Comparison of ENCODE assay signal across 9 cellular contexts in genomic region chr1:171220551-171221175, GRCh38. TPM values are rescaled to one million over a fixed set of nuclear protein-coding genes. Genes with fewer than 3 reads are reported as not detected.
DNase-seq lines count a peak whose midpoint lies in the region; ATAC-seq and TF ChIP-seq lines count a peak whose summit lies in the region.
"Had no signal": no experiment of that assay in that cellular context is flagged by ENCODE, and none has a peak within 500 bp of the region (broad histone marks: within the 10 kb centered on the region; RNA-seq: fewer than 3 reads in every experiment).

No MANE protein-coding gene starts in this region.

- H3K27ac Mint-ChIP-seq in type B pancreatic cell, result peak overlapping the region; percentile 62

- H3K27me3 ChIP-seq in lower lobe of right lung (ENCODE audit: low read depth), result no peaks in the 10 kb centered on the region

- peaks cover 39% of the 10 kb centered on the region for H3K4me1 Mint-ChIP-seq in type B pancreatic cell (ENCODE audit: unreplicated experiment)

- no peaks in the 10 kb centered on the region for H3K36me3 Mint-ChIP-seq in type B pancreatic cell

- H3K9me3 ChIP-seq in lower lobe of right lung, result no peaks in the 10 kb centered on the region

- intact Hi-C loops in lower lobe of right lung (cut with DNase I), result no loop called here

- peaks cover 12% of the 10 kb centered on the region for H3K4me1 ChIP-seq in lower lobe of right lung

- no peaks in the 10 kb centered on the region for H3K36me3 ChIP-seq in lower lobe of right lung

- H3K9me3 Mint-ChIP-seq in type B pancreatic cell, result no peaks in the 10 kb centered on the region

- H3K27me3 Mint-ChIP-seq in type B pancreatic cell, result no peaks in the 10 kb centered on the region

- peak overlapping the region; percentile 53 for H3K27ac ChIP-seq in epithelial cell of prostate
- H3K27ac ChIP-seq in lower lobe of right lung, result peak overlapping the region; percentile 57

- DNase-seq in NCI-H69 (lab: John Stamatoyannopoulos, UW) (peak; percentile 72), epithelial cell of prostate (ENCODE audit: low read depth, low spot score) (no peak), lower lobe of right lung (no peak), type B pancreatic cell (ENCODE audit: extremely low spot score, unreplicated experiment) (no peak), NCI-H345 treated with DMSO at 0.1 percent for 48 hours (lab: John Stamatoyannopoulos, UW; ENCODE audit: unreplicated experiment) (no peak), DMS53 treated with DMSO at 0.1 percent for 48 hours (lab: John Stamatoyannopoulos, UW; ENCODE audit: unreplicated experiment) (no peak), putamen (ENCODE audit: low spot score) (no peak)
- DNase-seq: dermis blood vessel endothelial cell had no signal

- H3K4me3 ChIP-seq in lower lobe of right lung, result no peak overlapping the region

- TF ChIP-seq CTCF in lower lobe of right lung (IDR thresholded peaks at IDR 0.05) (no peak), type B pancreatic cell (conservative IDR thresholded peaks at IDR 0.05) (peak; percentile 39)

- peak in 1 of 2 donors; percentile 27 for ATAC-seq in lower lobe of right lung
- ATAC-seq in HG03520 (IDR thresholded peaks at IDR 0.05; ENCODE audit: unreplicated experiment), result no peak

- H3K4me3 Mint-ChIP-seq in type B pancreatic cell, result peak overlapping the region; percentile 77

RNA-seq across cellular contexts. Expression of gene FMO1, which starts 27.6 kb away (rescaled TPM):
- total RNA-seq in lower lobe of right lung (2.4 TPM), type B pancreatic cell (ENCODE audit: low replicate concordance) (0.74 and 1.8 TPM in 2 replicates)
- total RNA-seq: dermis blood vessel endothelial cell had no signal

RNA-seq across cellular contexts. Expression of gene FMO2, which starts 35.6 kb away (rescaled TPM):
- total RNA-seq in lower lobe of right lung (288 TPM), type B pancreatic cell (ENCODE audit: low replicate concordance) (0.60 TPM in 1 of 2 replicates, not detected in the other)
- total RNA-seq: dermis blood vessel endothelial cell had no signal

Comparison
In these comparisons a context has a peak if more than half of its experiments do, and no peak if none do; other contexts are left out.
1. RNA of gene FMO2, which starts 35.6 kb away (total RNA-seq): 288 TPM in lower lobe of right lung (single experiment); 0.60 TPM in type B pancreatic cell; every median in the first group is over 100 times any median in the second.